ENCODE assay signal across 14 cellular contexts in genomic region chr9:4979224-4979623, GRCh38. TPM values are rescaled to one million over a fixed set of nuclear protein-coding genes. Genes with fewer than 3 reads are reported as not detected.
DNase-seq lines count a peak whose midpoint lies in the region.
"Had no signal": no experiment of that assay in that cellular context is flagged by ENCODE, and none has a peak within 500 bp of the region (broad histone marks: within the 10 kb centered on the region; RNA-seq: fewer than 3 reads in every experiment).

No MANE protein-coding gene starts in this region.

- H3K27ac ChIP-seq in urinary bladder (ENCODE audit: low read depth) = peak overlapping the region; percentile 77
- H3K27ac ChIP-seq: VCaP had no signal

- H3K4me1 ChIP-seq in urinary bladder (ENCODE audit: insufficient read depth) = peaks cover 2% of the 10 kb centered on the region

- 37% methylated on average over 1 of the region's 1 CpG for WGBS in urinary bladder

- intact Hi-C loops in activated naive CD4-positive, alpha-beta T cell treated with anti-CD3 and anti-CD28 coated beads for 36 hours (cut with micrococcal nuclease) = no loop called here

- no peaks in the 10 kb centered on the region for H3K36me3 ChIP-seq in urinary bladder (ENCODE audit: insufficient read depth)

- H3K36me3 Mint-ChIP-seq in activated naive CD4-positive, alpha-beta T cell treated with anti-CD3 and anti-CD28 coated beads for 36 hours (ENCODE audit: low read depth) = peaks cover 5% of the 10 kb centered on the region
- H3K36me3 Mint-ChIP-seq in activated naive CD8-positive, alpha-beta T cell = no peaks in the 10 kb centered on the region

- CTCF ChIA-PET in activated naive CD4-positive, alpha-beta T cell treated with anti-CD3 and anti-CD28 coated beads for 36 hours (lab: Charles Lee) = interaction anchor here (1.3 kb wide), 1 partner anchor 8 kb away, joined by 5 read pairs; no protein-coding TSS in a partner anchor

- H3K27ac Mint-ChIP-seq in activated naive CD4-positive, alpha-beta T cell treated with anti-CD3 and anti-CD28 coated beads for 36 hours = peak overlapping the region; percentile 87
- H3K27ac Mint-ChIP-seq in activated naive CD8-positive, alpha-beta T cell = peak overlapping the region; percentile 85

- no peaks in the 10 kb centered on the region for H3K9me3 Mint-ChIP-seq in activated naive CD4-positive, alpha-beta T cell treated with anti-CD3 and anti-CD28 coated beads for 36 hours
- H3K9me3 Mint-ChIP-seq in activated naive CD8-positive, alpha-beta T cell (ENCODE audit: low read depth) = no peaks in the 10 kb centered on the region
- H3K9me3 Mint-ChIP-seq: central memory CD8-positive, alpha-beta T cell had no signal

- H3K4me3 ChIP-seq in urinary bladder (ENCODE audit: low read depth, low read length) = no peak overlapping the region

- H3K27me3 Mint-ChIP-seq in activated naive CD4-positive, alpha-beta T cell treated with anti-CD3 and anti-CD28 coated beads for 36 hours (ENCODE audit: low read depth) = no peaks in the 10 kb centered on the region
- H3K27me3 Mint-ChIP-seq in activated naive CD8-positive, alpha-beta T cell = no peaks in the 10 kb centered on the region

- H3K4me1 Mint-ChIP-seq in activated naive CD4-positive, alpha-beta T cell treated with anti-CD3 and anti-CD28 coated beads for 36 hours (ENCODE audit: low read depth) = peaks cover 55% of the 10 kb centered on the region
- H3K4me1 Mint-ChIP-seq in activated naive CD8-positive, alpha-beta T cell (ENCODE audit: low read depth) = peaks cover 47% of the 10 kb centered on the region

- DNase-seq in activated naive CD4-positive, alpha-beta T cell treated with anti-CD3 and anti-CD28 coated beads for 36 hours = no peak
- DNase-seq in activated naive CD4-positive, alpha-beta T cell (lab: John Stamatoyannopoulos, UW) = no peak
- DNase-seq in iris pigment epithelial cell (ENCODE audit: low read depth) = peak; percentile 31
- no peak for DNase-seq in C1 segment of cervical spinal cord (lab: John Stamatoyannopoulos, UW)
- no peak for DNase-seq in GM19240 (ENCODE audit: insufficient read length, low spot score)
- DNase-seq in NCI-H1694 treated with DMSO at 0.1 percent for 48 hours (lab: John Stamatoyannopoulos, UW) = no peak
- DNase-seq: Calu3, head of caudate nucleus, kidney glomerular epithelial cell, NCI-H524 treated with DMSO at 0.1 percent for 48 hours had no signal

- no peak overlapping the region for H3K4me3 Mint-ChIP-seq in activated naive CD4-positive, alpha-beta T cell treated with anti-CD3 and anti-CD28 coated beads for 36 hours
- no peak overlapping the region for H3K4me3 Mint-ChIP-seq in activated naive CD8-positive, alpha-beta T cell
- H3K4me3 Mint-ChIP-seq: central memory CD8-positive, alpha-beta T cell had no signal

RNA-seq across cellular contexts. Expression of gene JAK2, which starts 5.8 kb away (rescaled TPM):
- 10 to 100 TPM; 46.8 to 51.0 TPM for total RNA-seq in activated naive CD4-positive, alpha-beta T cell treated with anti-CD3 and anti-CD28 coated beads for 36 hours
- total RNA-seq in urinary bladder = 52.1 TPM
- 13.7 TPM for polyA plus RNA-seq in urinary bladder
